ENCODE assay signal across 17 cellular contexts in genomic region chr22:34914871-34915270, GRCh38.
"Had no signal": no experiment of that assay in that cellular context is flagged by ENCODE, and none has a peak within 500 bp of the region (broad histone marks: within the 10 kb centered on the region; RNA-seq: fewer than 3 reads in every experiment).

No MANE protein-coding gene starts in this region.

- H3K4me3 ChIP-seq: thyroid gland had no signal

- H3K27me3 Mint-ChIP-seq: activated CD8-positive, alpha-beta memory T cell treated with anti-CD3 and anti-CD28 coated beads, Interleukin-2, amount 10 ng/mL, durations not matched to agents 7 days and 5 days had no signal

- H3K36me3 Mint-ChIP-seq: activated CD8-positive, alpha-beta memory T cell treated with anti-CD3 and anti-CD28 coated beads, Interleukin-2, amount 10 ng/mL, durations not matched to agents 7 days and 5 days; activated naive CD4-positive, alpha-beta T cell treated with anti-CD3 and anti-CD28 coated beads, Interleukin-2, amount 50 U/mL, for 72 hours had no signal

- H3K27ac ChIP-seq: brain microvascular endothelial cell, thyroid gland had no signal

- H3K27me3 ChIP-seq: brain microvascular endothelial cell, thyroid gland had no signal

- ATAC-seq: activated CD8-positive, alpha-beta memory T cell treated with anti-CD3 and anti-CD28 coated beads, Interleukin-2, amount 10 ng/mL, durations not matched to agents 7 days and 5 days; activated naive CD4-positive, alpha-beta T cell treated with anti-CD3 and anti-CD28 coated beads, Interleukin-2, amount 50 U/mL, for 72 hours; left colon; SK-N-SH treated with all-trans-retinoic acid at 6 μM for 48 hours had no signal

- H3K36me3 ChIP-seq: brain microvascular endothelial cell, thyroid gland had no signal

- H3K9me3 Mint-ChIP-seq: activated naive CD4-positive, alpha-beta T cell treated with anti-CD3 and anti-CD28 coated beads, Interleukin-2, amount 50 U/mL, for 72 hours; activated T-cell treated with anti-CD3 and anti-CD28 coated beads, Interleukin-2, amount 50 U/mL, for 24 hours had no signal

- H3K27ac Mint-ChIP-seq: activated CD8-positive, alpha-beta memory T cell treated with anti-CD3 and anti-CD28 coated beads, Interleukin-2, amount 10 ng/mL, durations not matched to agents 7 days and 5 days; activated naive CD4-positive, alpha-beta T cell treated with anti-CD3 and anti-CD28 coated beads, Interleukin-2, amount 50 U/mL, for 72 hours; activated T-cell treated with anti-CD3 and anti-CD28 coated beads, Interleukin-2, amount 50 U/mL, for 24 hours; T-helper 1 cell treated with Interleukin-12 subunit alpha and Interleukin-12 subunit beta and Interleukin-4 antibody, amounts not matched to agents 30 μg/mL and 1 μg/mL, for 36 hours had no signal

- H3K9me3 ChIP-seq: thyroid gland had no signal

- H3K4me1 ChIP-seq: thyroid gland had no signal

- H3K4me1 Mint-ChIP-seq: activated CD8-positive, alpha-beta memory T cell treated with anti-CD3 and anti-CD28 coated beads, Interleukin-2, amount 10 ng/mL, durations not matched to agents 7 days and 5 days had no signal

- DNase-seq: activated CD4-positive, alpha-beta T cell treated with anti-CD3 and anti-CD28 coated beads for 1 hour; activated CD4-positive, alpha-beta T cell treated with anti-CD3 and anti-CD28 coated beads, Interleukin-2, amount 50 U/mL, for 48 hours; activated CD8-positive, alpha-beta memory T cell treated with anti-CD3 and anti-CD28 coated beads, Interleukin-2, amount 10 ng/mL, durations not matched to agents 7 days and 5 days; activated effector memory CD4-positive, alpha-beta T cell treated with anti-CD3 and anti-CD28 coated beads, Interleukin-2, amount 50 U/mL, for 16 hours; activated T-cell treated with anti-CD3 and anti-CD28 coated beads, Interleukin-2, amount 50 U/mL, for 24 hours; amniotic stem cell; brain microvascular endothelial cell; cerebellar nuclear complex; dermis blood vessel endothelial cell; left colon; mammary epithelial cell; stimulated activated CD4-positive, alpha-beta T cell treated with anti-CD3 and anti-CD28 coated beads, Interleukin-15, amount 100 ng/mL, for 24 hours; stimulated activated CD4-positive, alpha-beta T cell treated with anti-CD3 and anti-CD28 coated beads, Interleukin-4, amount 100 ng/mL, for 24 hours; thyroid gland had no signal

- H3K4me3 Mint-ChIP-seq: activated CD8-positive, alpha-beta memory T cell treated with anti-CD3 and anti-CD28 coated beads, Interleukin-2, amount 10 ng/mL, durations not matched to agents 7 days and 5 days; activated T-cell treated with anti-CD3 and anti-CD28 coated beads, Interleukin-2, amount 50 U/mL, for 24 hours; T-helper 1 cell treated with Interleukin-12 subunit alpha and Interleukin-12 subunit beta and Interleukin-4 antibody, amounts not matched to agents 30 μg/mL and 1 μg/mL, for 36 hours had no signal
